Comparison of ENCODE assay signal across 18 cellular contexts in the genomic region with DNA sequence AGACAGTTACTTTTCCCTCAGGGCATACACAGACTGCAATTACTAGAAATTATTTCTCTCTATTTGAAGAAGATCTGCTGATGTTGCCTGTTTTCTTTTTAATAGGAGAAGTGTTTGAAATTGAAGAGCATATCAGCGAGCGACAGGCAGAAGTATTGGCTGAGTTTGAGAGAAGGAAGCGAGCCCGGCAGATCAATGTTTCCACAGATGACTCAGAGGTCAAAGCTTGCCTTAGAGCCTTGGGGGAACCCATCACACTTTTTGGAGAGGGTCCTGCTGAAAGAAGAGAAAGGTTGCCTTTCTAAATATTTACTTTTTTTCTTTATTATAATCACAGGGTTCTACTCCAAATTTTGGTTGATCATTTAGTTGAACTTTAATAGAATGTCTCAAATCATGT. TPM values are rescaled to one million over a fixed set of nuclear protein-coding genes. Genes with fewer than 3 reads are reported as not detected.
DNase-seq lines count a peak whose midpoint lies in the region; ATAC-seq, FAIRE-seq and TF ChIP-seq lines count a peak whose summit lies in the region.
"Had no signal": no experiment of that assay in that cellular context is flagged by ENCODE, and none has a peak within 500 bp of the region (broad histone marks: within the 10 kb centered on the region; RNA-seq: fewer than 3 reads in every experiment).

No MANE protein-coding gene starts in this region.

- no peaks in the 10 kb centered on the region for H4K20me1 ChIP-seq in MM.1S (ENCODE audit: insufficient read depth, low read length)
- H4K20me1 ChIP-seq in osteoblast (ENCODE audit: insufficient read depth, low read length): peaks cover 3% of the 10 kb centered on the region

- H3K9ac ChIP-seq in SK-N-MC (ENCODE audit: insufficient read length) (no peak overlapping the region), MM.1S (ENCODE audit: low read length) (no peak overlapping the region)

- H3K27me3 Mint-ChIP-seq in activated CD4-positive, alpha-beta memory T cell treated with anti-CD3 and anti-CD28 coated beads for 36 hours: no peaks in the 10 kb centered on the region
- no peaks in the 10 kb centered on the region for H3K27me3 Mint-ChIP-seq in activated CD4-positive, alpha-beta memory T cell treated with anti-CD3 and anti-CD28 coated beads, Interleukin-2, amount 10 ng/mL, durations not matched to agents 7 days and 5 days
- no peaks in the 10 kb centered on the region for H3K27me3 Mint-ChIP-seq in central memory CD8-positive, alpha-beta T cell

- H3K79me2 ChIP-seq in ACC112 (ENCODE audit: control insufficient read depth, insufficient read depth, low read length, unreplicated experiment) (peaks cover 46% of the 10 kb centered on the region), MM.1S (ENCODE audit: low read length) (peaks cover 68% of the 10 kb centered on the region), osteoblast (ENCODE audit: insufficient read depth, low read length) (peaks cover 40% of the 10 kb centered on the region)

- peaks cover 51% of the 10 kb centered on the region for H3K36me3 Mint-ChIP-seq in activated CD4-positive, alpha-beta memory T cell treated with anti-CD3 and anti-CD28 coated beads for 36 hours
- H3K36me3 Mint-ChIP-seq in activated CD4-positive, alpha-beta memory T cell treated with anti-CD3 and anti-CD28 coated beads, Interleukin-2, amount 10 ng/mL, durations not matched to agents 7 days and 5 days (ENCODE audit: low read depth): peaks cover 53% of the 10 kb centered on the region
- peaks cover 56% of the 10 kb centered on the region for H3K36me3 Mint-ChIP-seq in central memory CD8-positive, alpha-beta T cell (ENCODE audit: insufficient read depth)

- H3F3A ChIP-seq in MM.1S (ENCODE audit: insufficient read depth, low read length): peaks cover 6% of the 10 kb centered on the region

- H3K27ac Mint-ChIP-seq in activated CD4-positive, alpha-beta memory T cell treated with anti-CD3 and anti-CD28 coated beads for 36 hours: peak overlapping the region; percentile 38
- H3K27ac Mint-ChIP-seq in activated CD4-positive, alpha-beta memory T cell treated with anti-CD3 and anti-CD28 coated beads, Interleukin-2, amount 10 ng/mL, durations not matched to agents 7 days and 5 days: no peak overlapping the region
- peak overlapping the region; percentile 19 for H3K27ac Mint-ChIP-seq in central memory CD8-positive, alpha-beta T cell (ENCODE audit: low read depth)

- H3K4me1 ChIP-seq in ACC112 (ENCODE audit: control insufficient read depth, insufficient read depth, low read length, unreplicated experiment) (peaks cover 22% of the 10 kb centered on the region), MM.1S (ENCODE audit: low read length) (peaks cover 9% of the 10 kb centered on the region), osteoblast (ENCODE audit: insufficient read depth, low read length) (peaks cover 16% of the 10 kb centered on the region), small intestine (ENCODE audit: control insufficient read depth in 2 of 2, insufficient read depth in 1 of 2, low read depth in 1 of 2, low read length in 1 of 2) (peaks cover 0 to 4% of the 10 kb centered on the region in 2 donors)
- H3K4me1 ChIP-seq: BE2C had no signal

- peaks cover 32% of the 10 kb centered on the region for H3K4me1 Mint-ChIP-seq in activated CD4-positive, alpha-beta memory T cell treated with anti-CD3 and anti-CD28 coated beads for 36 hours (ENCODE audit: low read depth)
- peaks cover 32% of the 10 kb centered on the region for H3K4me1 Mint-ChIP-seq in activated CD4-positive, alpha-beta memory T cell treated with anti-CD3 and anti-CD28 coated beads, Interleukin-2, amount 10 ng/mL, durations not matched to agents 7 days and 5 days
- H3K4me1 Mint-ChIP-seq in central memory CD8-positive, alpha-beta T cell: peaks cover 32% of the 10 kb centered on the region

- H3K4me2 ChIP-seq in MM.1S (ENCODE audit: low read depth, low read length): no peak overlapping the region
- H3K4me2 ChIP-seq in osteoblast (ENCODE audit: insufficient read depth, low read length): no peak overlapping the region
- H3K4me2 ChIP-seq: PC-9 had no signal

- POLR2A ChIA-PET in activated CD4-positive, alpha-beta memory T cell treated with anti-CD3 and anti-CD28 coated beads for 36 hours (lab: Charles Lee): no interaction called here
- POLR2A ChIA-PET in activated CD4-positive, alpha-beta memory T cell treated with anti-CD3 and anti-CD28 coated beads, Interleukin-2, amount 10 ng/mL, durations not matched to agents 7 days and 5 days (lab: Charles Lee): no interaction called here

- intact Hi-C loops in activated CD4-positive, alpha-beta memory T cell treated with anti-CD3 and anti-CD28 coated beads for 36 hours (cut with micrococcal nuclease): loop anchor here (10.0 kb wide), 1 partner anchor 236 kb away; no protein-coding TSS in a partner anchor

- no peak for ATAC-seq in central memory CD8-positive, alpha-beta T cell (replicated peaks; ENCODE audit: extremely low read depth, poor library complexity, severe bottlenecking)

- H3K27me3 ChIP-seq in ACC112 (ENCODE audit: insufficient read depth, low read length) (no peaks in the 10 kb centered on the region), MM.1S (replicated peaks; ENCODE audit: insufficient read depth, low read length) (no peaks in the 10 kb centered on the region), osteoblast (ENCODE audit: insufficient read depth, low read length) (no peaks in the 10 kb centered on the region), small intestine (ENCODE audit: control insufficient read depth in 2 of 2, insufficient read depth in 2 of 2, low read length in 2 of 2) (no peaks in the 10 kb centered on the region)
- H3K27me3 ChIP-seq: BE2C had no signal

- no peaks in the 10 kb centered on the region for H3K9me3 Mint-ChIP-seq in activated CD4-positive, alpha-beta memory T cell treated with anti-CD3 and anti-CD28 coated beads for 36 hours
- no peaks in the 10 kb centered on the region for H3K9me3 Mint-ChIP-seq in activated CD4-positive, alpha-beta memory T cell treated with anti-CD3 and anti-CD28 coated beads, Interleukin-2, amount 10 ng/mL, durations not matched to agents 7 days and 5 days
- no peaks in the 10 kb centered on the region for H3K9me3 Mint-ChIP-seq in central memory CD8-positive, alpha-beta T cell

- TF ChIP-seq CTCF in MM.1S (IDR thresholded peaks at IDR 0.05; ENCODE audit: low read length) (no peak), osteoblast (IDR thresholded peaks at IDR 0.05; ENCODE audit: extremely low read depth, low read depth, low read length) (no peak)

- DNase-seq in activated CD4-positive, alpha-beta memory T cell treated with anti-CD3 and anti-CD28 coated beads for 36 hours: no peak
- no peak for DNase-seq in activated CD4-positive, alpha-beta memory T cell treated with anti-CD3 and anti-CD28 coated beads, Interleukin-2, amount 10 ng/mL, durations not matched to agents 7 days and 5 days
- DNase-seq in SK-N-MC (ENCODE audit: low read depth, low spot score) (no peak), MM.1S (no peak), osteoblast (ENCODE audit: insufficient read length, low spot score, missing footprints) (no peak), small intestine (no peak)
- DNase-seq in central memory CD8-positive, alpha-beta T cell (ENCODE audit: low spot score in 2 of 2): no peak
- DNase-seq: BE2C, DND-41, HCEC 1CT, NCI-H1436, NCI-H2029, NCI-H2171, NCI-H774, PC-9 had no signal

- H3K4me3 ChIP-seq in ACC112 (ENCODE audit: low read depth, low read length) (peak overlapping the region; percentile 33; the same call in 1 of the 2 replicates), SK-N-MC (no peak overlapping the region), MM.1S (ENCODE audit: low read length) (no peak overlapping the region), osteoblast (ENCODE audit: insufficient read depth, low read length) (no peak overlapping the region), small intestine (ENCODE audit: low read depth in 1 of 2, low read length in 2 of 2) (no peak overlapping the region)
- H3K4me3 ChIP-seq: PC-9 had no signal

- H3K4me3 Mint-ChIP-seq in activated CD4-positive, alpha-beta memory T cell treated with anti-CD3 and anti-CD28 coated beads for 36 hours: no peak overlapping the region
- H3K4me3 Mint-ChIP-seq in activated CD4-positive, alpha-beta memory T cell treated with anti-CD3 and anti-CD28 coated beads, Interleukin-2, amount 10 ng/mL, durations not matched to agents 7 days and 5 days: no peak overlapping the region
- H3K4me3 Mint-ChIP-seq in central memory CD8-positive, alpha-beta T cell: no peak overlapping the region

- H3K36me3 ChIP-seq in ACC112 (ENCODE audit: insufficient read depth, low read length) (peaks cover 50% of the 10 kb centered on the region), SK-N-MC (ENCODE audit: insufficient read depth, low read length) (peaks cover 70% of the 10 kb centered on the region), MM.1S (replicated peaks; ENCODE audit: insufficient read depth, low read length) (peaks cover 34% of the 10 kb centered on the region), osteoblast (ENCODE audit: insufficient read depth, low read length) (peaks cover 64% of the 10 kb centered on the region), small intestine (ENCODE audit: control insufficient read depth in 2 of 2, insufficient read depth in 2 of 2, low read length in 2 of 2) (peaks cover 12 to 17% of the 10 kb centered on the region in 2 donors)

- WGBS in small intestine, 3 donors: 38 to 71% (median 65%) methylated on average over 4 of the region's 4 CpGs

- H3K9me3 ChIP-seq in SK-N-MC (ENCODE audit: low read depth, low read length): no peaks in the 10 kb centered on the region
- no peaks in the 10 kb centered on the region for H3K9me3 ChIP-seq in MM.1S (replicated peaks; ENCODE audit: insufficient read depth, low read length)
- H3K9me3 ChIP-seq in osteoblast (ENCODE audit: low read depth, low read length): no peaks in the 10 kb centered on the region
- H3K9me3 ChIP-seq in small intestine (ENCODE audit: control insufficient read depth, low read depth): no peaks in the 10 kb centered on the region
- H3K9me3 ChIP-seq: BE2C had no signal

- CTCF ChIA-PET in activated CD4-positive, alpha-beta memory T cell treated with anti-CD3 and anti-CD28 coated beads for 36 hours (lab: Charles Lee): no interaction called here
- CTCF ChIA-PET in activated CD4-positive, alpha-beta memory T cell treated with anti-CD3 and anti-CD28 coated beads, Interleukin-2, amount 10 ng/mL, durations not matched to agents 7 days and 5 days (lab: Charles Lee): no interaction called here

- H3K27ac ChIP-seq in ACC112 (ENCODE audit: low read depth, low read length) (no peak overlapping the region), SK-N-MC (0 out of 2 replicates have a peak overlapping the region, but pooled peaks have one; percentile 28), MM.1S (ENCODE audit: low read length) (no peak overlapping the region), osteoblast (ENCODE audit: low read depth, low read length) (no peak overlapping the region), small intestine (ENCODE audit: low read depth in 1 of 2, low read length in 1 of 2) (no peak overlapping the region)
- H3K27ac ChIP-seq: 22Rv1, PC-9 had no signal

- no peaks in the 10 kb centered on the region for H3K9me2 ChIP-seq in MM.1S (replicated peaks; ENCODE audit: insufficient read depth, low read length)

- FAIRE-seq in small intestine (lab: Jason Lieb, UNC): no peak
- FAIRE-seq: G401.6 had no signal

- H2AFZ ChIP-seq in ACC112 (ENCODE audit: low read length, unreplicated experiment): no peak overlapping the region
- no peak overlapping the region for H2AFZ ChIP-seq in MM.1S (ENCODE audit: low read length)
- no peak overlapping the region for H2AFZ ChIP-seq in osteoblast (ENCODE audit: low read length)
- H2AFZ ChIP-seq: PC-9 had no signal

RNA-seq across cellular contexts. Expression of a gene that starts 3.4 kb away (rescaled TPM):
- 10 to 100 TPM; 47.6 to 48.7 TPM for total RNA-seq in activated CD4-positive, alpha-beta memory T cell treated with anti-CD3 and anti-CD28 coated beads for 36 hours
- total RNA-seq in activated CD4-positive, alpha-beta memory T cell treated with anti-CD3 and anti-CD28 coated beads, Interleukin-2, amount 10 ng/mL, durations not matched to agents 7 days and 5 days: 10 to 100 TPM; 27.7 to 28.2 TPM
- total RNA-seq in osteoblast: 18.1 and 21.8 TPM in 2 replicates
- polyA plus RNA-seq in small intestine: 10 to 100 TPM in 1 of 3 donors, 1 to 10 TPM in 2; 7.6 to 14.0 (median 8.5) TPM

RNA-seq across cellular contexts. Expression of a gene that starts 3.5 kb away (rescaled TPM):
- total RNA-seq in activated CD4-positive, alpha-beta memory T cell treated with anti-CD3 and anti-CD28 coated beads for 36 hours: 10 to 100 TPM; 49.8 to 50.9 TPM
- 10 to 100 TPM; 34.3 to 38.5 TPM for total RNA-seq in activated CD4-positive, alpha-beta memory T cell treated with anti-CD3 and anti-CD28 coated beads, Interleukin-2, amount 10 ng/mL, durations not matched to agents 7 days and 5 days
- total RNA-seq in osteoblast: 20.9 and 27.9 TPM in 2 replicates
- 10 to 100 TPM; 33.4 to 77.0 (median 69.1) TPM for polyA plus RNA-seq in small intestine

RNA-seq across cellular contexts. Expression of a gene that starts 24.3 kb away (rescaled TPM):
- total RNA-seq in activated CD4-positive, alpha-beta memory T cell treated with anti-CD3 and anti-CD28 coated beads for 36 hours: under 1 TPM; 0.36 to 0.39 TPM
- under 1 TPM; 0.23 to 0.40 TPM for total RNA-seq in activated CD4-positive, alpha-beta memory T cell treated with anti-CD3 and anti-CD28 coated beads, Interleukin-2, amount 10 ng/mL, durations not matched to agents 7 days and 5 days
- not detected in 2 replicates for total RNA-seq in osteoblast
- 1 to 10 TPM in 1 of 3 donors, under 1 TPM in 1, not detected in 1; 0.54 to 1.7 TPM for polyA plus RNA-seq in small intestine

RNA-seq across cellular contexts. Expression of a gene that starts 57.5 kb away (rescaled TPM):
- total RNA-seq in activated CD4-positive, alpha-beta memory T cell treated with anti-CD3 and anti-CD28 coated beads for 36 hours: 10 to 100 TPM; 12.1 to 12.5 TPM
- 10 to 100 TPM in 1 of 2 experiments, 1 to 10 TPM in 1; 9.2 to 10.0 TPM for total RNA-seq in activated CD4-positive, alpha-beta memory T cell treated with anti-CD3 and anti-CD28 coated beads, Interleukin-2, amount 10 ng/mL, durations not matched to agents 7 days and 5 days
- 45.2 and 53.0 TPM in 2 replicates for total RNA-seq in osteoblast
- polyA plus RNA-seq in small intestine: 10 to 100 TPM; 27.5 to 40.6 (median 30.8) TPM

RNA-seq across cellular contexts. Expression of a gene that starts 57.8 kb away (rescaled TPM):
- total RNA-seq in activated CD4-positive, alpha-beta memory T cell treated with anti-CD3 and anti-CD28 coated beads for 36 hours: 10 to 100 TPM; 25.8 to 27.7 TPM
- 10 to 100 TPM; 34.9 to 38.2 TPM for total RNA-seq in activated CD4-positive, alpha-beta memory T cell treated with anti-CD3 and anti-CD28 coated beads, Interleukin-2, amount 10 ng/mL, durations not matched to agents 7 days and 5 days
- total RNA-seq in osteoblast: 29.8 and 31.8 TPM in 2 replicates
- polyA plus RNA-seq in small intestine: 10 to 100 TPM in 1 of 3 donors, 1 to 10 TPM in 2; 6.5 to 11.9 (median 7.2) TPM
